26 cellular contexts compared by ENCODE assay signal in the genomic region with DNA sequence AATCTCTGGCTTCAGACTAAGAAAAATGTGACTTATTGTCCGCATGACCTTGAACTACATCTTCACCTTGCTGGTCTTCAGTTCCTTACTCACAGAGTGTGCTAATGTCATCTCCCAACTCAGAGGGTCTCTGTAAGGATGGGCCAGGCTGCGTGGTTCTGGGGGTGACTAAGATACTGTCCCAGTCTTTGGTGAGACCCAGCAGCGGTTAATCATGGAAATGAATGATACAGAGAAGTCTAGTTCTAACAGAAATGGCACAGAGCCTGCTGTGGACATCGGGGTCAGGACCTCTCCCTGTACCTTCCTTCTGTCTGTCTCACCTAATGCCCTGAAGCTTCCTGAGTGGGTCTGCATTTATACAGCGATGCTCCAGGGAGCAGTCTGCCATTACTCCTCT.
"Had no signal": no experiment of that assay in that cellular context is flagged by ENCODE, and none has a peak within 500 bp of the region (broad histone marks: within the 10 kb centered on the region; RNA-seq: fewer than 3 reads in every experiment).

No MANE protein-coding gene starts in this region.

- H3K27ac ChIP-seq: stomach, suprapubic skin, testis, thoracic aorta, thyroid gland, tibial artery, transverse colon, upper lobe of left lung, upper lobe of right lung, uterus, vagina had no signal

- H3K4me3 ChIP-seq: stomach, suprapubic skin, testis, thoracic aorta, thyroid gland, tibial artery, transverse colon, upper lobe of left lung, upper lobe of right lung, uterus, vagina had no signal

- H3K4me3 Mint-ChIP-seq: stimulated activated effector memory CD8-positive, alpha-beta T cell treated with anti-CD3 and anti-CD28 coated beads, Interleukin-12 subunit alpha, Interleukin-12 subunit beta, amount 100 ng/mL, for 72 hours; stimulated activated memory B cell treated with anti-CD40 and anti-IgM and Interleukin-4, amounts not matched to agents 10 μg/mL and 1 μg/mL and 100 μg/mL, for 72 hours; stimulated activated naive B cell treated with anti-CD40 and anti-IgM and Interleukin-4, amounts not matched to agents 10 μg/mL and 1 μg/mL and 100 μg/mL, for 72 hours; stimulated activated naive CD8-positive, alpha-beta T cell treated with anti-CD3 and anti-CD28 coated beads, Interleukin-15, amount 100 ng/mL, for 72 hours; stimulated activated naive CD8-positive, alpha-beta T cell treated with anti-CD3 and anti-CD28 coated beads, Interleukin-15, Interleukin-2, amounts not matched to agents 100 ng/mL and 50 ng/mL, for 24 hours; type B pancreatic cell had no signal

- DNase-seq: stimulated activated CD4-positive, alpha-beta T cell treated with anti-CD3 and anti-CD28 coated beads, Interleukin-2, amount 100 ng/mL, for 48 hours; stimulated activated CD4-positive, alpha-beta T cell treated with anti-CD3 and anti-CD28 coated beads, Interleukin-4, amount 100 ng/mL, for 1 hour; stimulated activated CD4-positive, alpha-beta T cell treated with anti-CD3 and anti-CD28 coated beads, Interleukin-4, amount 100 ng/mL, for 24 hours; stimulated activated CD4-positive, alpha-beta T cell treated with anti-CD3 and anti-CD28 coated beads, Interleukin-4, amount 100 ng/mL, for 4 hours; stimulated activated CD8-positive, alpha-beta memory T cell treated with anti-CD3 and anti-CD28 coated beads, Interleukin-4, amount 100 ng/mL, for 48 hours; stimulated activated naive B cell treated with anti-CD40 and anti-IgM and Interleukin-4, amounts not matched to agents 10 μg/mL and 1 μg/mL and 100 μg/mL, for 72 hours; stimulated activated naive CD4-positive, alpha-beta T cell; stimulated activated naive CD4-positive, alpha-beta T cell treated with Interleukin-2 at 50 U/mL for 16 hours; stimulated activated naive CD8-positive, alpha-beta T cell treated with anti-CD3 and anti-CD28 coated beads, Interleukin-15, amount 100 ng/mL, for 72 hours; stimulated activated naive CD8-positive, alpha-beta T cell treated with anti-CD3 and anti-CD28 coated beads, Interleukin-15, Interleukin-2, amounts not matched to agents 100 U/mL and 50 U/mL, for 24 hours; stomach; substantia nigra; testis; thyroid gland; tibial artery; transverse colon; upper lobe of left lung; upper lobe of right lung; uterus had no signal

- H3K9me3 Mint-ChIP-seq: stimulated activated effector memory CD8-positive, alpha-beta T cell treated with anti-CD3 and anti-CD28 coated beads, Interleukin-12 subunit alpha, Interleukin-12 subunit beta, amount 100 ng/mL, for 72 hours; stimulated activated memory B cell treated with anti-CD40 and anti-IgM and Interleukin-4, amounts not matched to agents 10 μg/mL and 1 μg/mL and 100 μg/mL, for 72 hours; stimulated activated naive B cell treated with anti-CD40 and anti-IgM and Interleukin-4, amounts not matched to agents 10 μg/mL and 1 μg/mL and 100 μg/mL, for 72 hours; stimulated activated naive CD8-positive, alpha-beta T cell treated with anti-CD3 and anti-CD28 coated beads, Interleukin-15, amount 100 ng/mL, for 72 hours; stimulated activated naive CD8-positive, alpha-beta T cell treated with anti-CD3 and anti-CD28 coated beads, Interleukin-15, Interleukin-2, amounts not matched to agents 100 ng/mL and 50 ng/mL, for 24 hours; type B pancreatic cell had no signal

- H3K36me3 ChIP-seq: stomach, suprapubic skin, thoracic aorta, thyroid gland, tibial artery, transverse colon, upper lobe of left lung, upper lobe of right lung, uterus, vagina had no signal

- H3K27ac Mint-ChIP-seq: stimulated activated effector memory CD8-positive, alpha-beta T cell treated with anti-CD3 and anti-CD28 coated beads, Interleukin-12 subunit alpha, Interleukin-12 subunit beta, amount 100 ng/mL, for 72 hours; stimulated activated memory B cell treated with anti-CD40 and anti-IgM and Interleukin-4, amounts not matched to agents 10 μg/mL and 1 μg/mL and 100 μg/mL, for 72 hours; stimulated activated naive B cell treated with anti-CD40 and anti-IgM and Interleukin-4, amounts not matched to agents 10 μg/mL and 1 μg/mL and 100 μg/mL, for 72 hours; stimulated activated naive CD8-positive, alpha-beta T cell treated with anti-CD3 and anti-CD28 coated beads, Interleukin-15, amount 100 ng/mL, for 72 hours; stimulated activated naive CD8-positive, alpha-beta T cell treated with anti-CD3 and anti-CD28 coated beads, Interleukin-15, Interleukin-2, amounts not matched to agents 100 ng/mL and 50 ng/mL, for 24 hours; type B pancreatic cell had no signal

- H3K27me3 ChIP-seq: stomach, suprapubic skin, testis, thyroid gland, tibial artery, transverse colon, upper lobe of left lung, upper lobe of right lung, uterus, vagina had no signal

- H3K36me3 Mint-ChIP-seq: stimulated activated effector memory CD8-positive, alpha-beta T cell treated with anti-CD3 and anti-CD28 coated beads, Interleukin-12 subunit alpha, Interleukin-12 subunit beta, amount 100 ng/mL, for 72 hours; stimulated activated memory B cell treated with anti-CD40 and anti-IgM and Interleukin-4, amounts not matched to agents 10 μg/mL and 1 μg/mL and 100 μg/mL, for 72 hours; stimulated activated naive B cell treated with anti-CD40 and anti-IgM and Interleukin-4, amounts not matched to agents 10 μg/mL and 1 μg/mL and 100 μg/mL, for 72 hours; type B pancreatic cell had no signal

- H3K4me1 Mint-ChIP-seq: stimulated activated effector memory CD8-positive, alpha-beta T cell treated with anti-CD3 and anti-CD28 coated beads, Interleukin-12 subunit alpha, Interleukin-12 subunit beta, amount 100 ng/mL, for 72 hours; stimulated activated memory B cell treated with anti-CD40 and anti-IgM and Interleukin-4, amounts not matched to agents 10 μg/mL and 1 μg/mL and 100 μg/mL, for 72 hours; stimulated activated naive B cell treated with anti-CD40 and anti-IgM and Interleukin-4, amounts not matched to agents 10 μg/mL and 1 μg/mL and 100 μg/mL, for 72 hours; stimulated activated naive CD8-positive, alpha-beta T cell treated with anti-CD3 and anti-CD28 coated beads, Interleukin-15, amount 100 ng/mL, for 72 hours had no signal

- H3K4me1 ChIP-seq: testis, thyroid gland, tibial artery, transverse colon, upper lobe of left lung, upper lobe of right lung, uterus had no signal

- ATAC-seq: stimulated activated effector memory CD8-positive, alpha-beta T cell treated with anti-CD3 and anti-CD28 coated beads, Interleukin-12 subunit alpha, Interleukin-12 subunit beta, amount 100 ng/mL, for 72 hours; stimulated activated memory B cell treated with anti-CD40 and anti-IgM and Interleukin-4, amounts not matched to agents 10 μg/mL and 1 μg/mL and 100 μg/mL, for 72 hours; stimulated activated naive B cell treated with anti-CD40 and anti-IgM and Interleukin-4, amounts not matched to agents 10 μg/mL and 1 μg/mL and 100 μg/mL, for 72 hours; stimulated activated naive CD8-positive, alpha-beta T cell treated with anti-CD3 and anti-CD28 coated beads, Interleukin-15, amount 100 ng/mL, for 72 hours; stimulated activated naive CD8-positive, alpha-beta T cell treated with anti-CD3 and anti-CD28 coated beads, Interleukin-15, Interleukin-2, amounts not matched to agents 100 U/mL and 50 U/mL, for 24 hours; upper lobe of right lung had no signal

- H3K27me3 Mint-ChIP-seq: stimulated activated memory B cell treated with anti-CD40 and anti-IgM and Interleukin-4, amounts not matched to agents 10 μg/mL and 1 μg/mL and 100 μg/mL, for 72 hours; stimulated activated naive B cell treated with anti-CD40 and anti-IgM and Interleukin-4, amounts not matched to agents 10 μg/mL and 1 μg/mL and 100 μg/mL, for 72 hours; stimulated activated naive CD8-positive, alpha-beta T cell treated with anti-CD3 and anti-CD28 coated beads, Interleukin-15, Interleukin-2, amounts not matched to agents 100 ng/mL and 50 ng/mL, for 24 hours had no signal

- H3K9me3 ChIP-seq: stomach, suprapubic skin, testis, thoracic aorta, thyroid gland, tibial artery, transverse colon, upper lobe of left lung, upper lobe of right lung, uterus, vagina had no signal
